15 cellular contexts compared by ENCODE assay signal in genomic region chr6:92124126-92124525, GRCh38.
DNase-seq lines count a peak whose midpoint lies in the region; ATAC-seq and TF ChIP-seq lines count a peak whose summit lies in the region.
"Had no signal": no experiment of that assay in that cellular context is flagged by ENCODE, and none has a peak within 500 bp of the region (broad histone marks: within the 10 kb centered on the region; RNA-seq: fewer than 3 reads in every experiment).

No MANE protein-coding gene starts in this region.

- H3K27ac ChIP-seq in SK-N-MC: peak overlapping the region; percentile 38; the same call in 1 of the 2 replicates
- H3K27ac ChIP-seq in left ventricle myocardium inferior (replicated peaks): no peak overlapping the region
- H3K27ac ChIP-seq: thoracic aorta had no signal

- H3K9me3 ChIP-seq in MG63: no peaks in the 10 kb centered on the region
- H3K9me3 ChIP-seq in SK-N-MC (ENCODE audit: low read depth, low read length): no peaks in the 10 kb centered on the region
- H3K9me3 ChIP-seq in skeletal muscle satellite cell (replicated peaks; ENCODE audit: low read length): no peaks in the 10 kb centered on the region
- H3K9me3 ChIP-seq in left ventricle myocardium inferior (replicated peaks): no peaks in the 10 kb centered on the region
- H3K9me3 ChIP-seq: thoracic aorta had no signal

- intact Hi-C loops in left ventricle myocardium inferior (cut with micrococcal nuclease): no loop called here

- TF ChIP-seq CTCF in fibroblast of pulmonary artery (IDR thresholded peaks at IDR 0.05; ENCODE audit: low read length, missing control alignments) (no peak), left ventricle myocardium inferior (IDR thresholded peaks at IDR 0.05; ENCODE audit: borderline replicate concordance) (no peak)

- H3K27me3 ChIP-seq in MG63 (no peaks in the 10 kb centered on the region), skeletal muscle satellite cell (ENCODE audit: control insufficient read depth, insufficient read depth, low read length) (no peaks in the 10 kb centered on the region), left ventricle myocardium inferior (ENCODE audit: low read depth) (no peaks in the 10 kb centered on the region)

- peak overlapping the region; percentile 40 for H3K4me2 ChIP-seq in skeletal muscle satellite cell (ENCODE audit: low read length)

- DNase-seq in MG63 (peak; percentile 40), SK-N-MC (ENCODE audit: low read depth, low spot score) (no peak), fibroblast of pulmonary artery (ENCODE audit: low read depth) (peak; percentile 1), left ventricle myocardium inferior (no peak)
- no peak for DNase-seq in stimulated activated CD4-positive, alpha-beta T cell treated with anti-CD3 and anti-CD28 coated beads, Interleukin-4, amount 100 ng/mL, for 4 hours
- DNase-seq: activated CD4-positive, alpha-beta memory T cell treated with anti-CD3 and anti-CD28 coated beads, Interleukin-2, amount 10 ng/mL, durations not matched to agents 7 days and 5 days; aorta; C1 segment of cervical spinal cord; HCEC 1CT; islet precursor cell; NCI-H1694; NCI-H526 treated with DMSO at 0.1 percent for 48 hours had no signal

- no peaks in the 10 kb centered on the region for H3K36me3 ChIP-seq in MG63
- no peaks in the 10 kb centered on the region for H3K36me3 ChIP-seq in SK-N-MC (ENCODE audit: insufficient read depth, low read length)
- H3K36me3 ChIP-seq in skeletal muscle satellite cell (ENCODE audit: insufficient read depth, low read length): no peaks in the 10 kb centered on the region
- H3K36me3 ChIP-seq in left ventricle myocardium inferior: no peaks in the 10 kb centered on the region
- H3K36me3 ChIP-seq: thoracic aorta had no signal

- ATAC-seq in GM18870 (IDR thresholded peaks at IDR 0.05; ENCODE audit: unreplicated experiment): no peak

- H3K4me3 ChIP-seq in MG63: no peak overlapping the region
- no peak overlapping the region for H3K4me3 ChIP-seq in SK-N-MC
- no peak overlapping the region for H3K4me3 ChIP-seq in fibroblast of pulmonary artery (replicated peaks; ENCODE audit: low read depth, low read length)
- no peak overlapping the region for H3K4me3 ChIP-seq in skeletal muscle satellite cell (ENCODE audit: low read length)
- H3K4me3 ChIP-seq in left ventricle myocardium inferior: no peak overlapping the region
- H3K4me3 ChIP-seq: thoracic aorta had no signal

- no peaks in the 10 kb centered on the region for H3K4me1 ChIP-seq in skeletal muscle satellite cell (ENCODE audit: control insufficient read depth, insufficient read depth, low read length)
- no peaks in the 10 kb centered on the region for H3K4me1 ChIP-seq in left ventricle myocardium inferior

- H3K9ac ChIP-seq in SK-N-MC (ENCODE audit: insufficient read length) (no peak overlapping the region), skeletal muscle satellite cell (ENCODE audit: low read depth, low read length) (no peak overlapping the region)

Comparison
In these comparisons a context has a peak if more than half of its experiments do, and no peak if none do; other contexts are left out.
1. DNase-seq: peak in MG63 (single experiment) and fibroblast of pulmonary artery (single experiment); none in SK-N-MC (single experiment), stimulated activated CD4-positive, alpha-beta T cell treated with anti-CD3 and anti-CD28 coated beads, Interleukin-4, amount 100 ng/mL, for 4 hours (0 of 2) and left ventricle myocardium inferior (single experiment).